ENCODE assay signal across 1 cellular context in the genomic region with DNA sequence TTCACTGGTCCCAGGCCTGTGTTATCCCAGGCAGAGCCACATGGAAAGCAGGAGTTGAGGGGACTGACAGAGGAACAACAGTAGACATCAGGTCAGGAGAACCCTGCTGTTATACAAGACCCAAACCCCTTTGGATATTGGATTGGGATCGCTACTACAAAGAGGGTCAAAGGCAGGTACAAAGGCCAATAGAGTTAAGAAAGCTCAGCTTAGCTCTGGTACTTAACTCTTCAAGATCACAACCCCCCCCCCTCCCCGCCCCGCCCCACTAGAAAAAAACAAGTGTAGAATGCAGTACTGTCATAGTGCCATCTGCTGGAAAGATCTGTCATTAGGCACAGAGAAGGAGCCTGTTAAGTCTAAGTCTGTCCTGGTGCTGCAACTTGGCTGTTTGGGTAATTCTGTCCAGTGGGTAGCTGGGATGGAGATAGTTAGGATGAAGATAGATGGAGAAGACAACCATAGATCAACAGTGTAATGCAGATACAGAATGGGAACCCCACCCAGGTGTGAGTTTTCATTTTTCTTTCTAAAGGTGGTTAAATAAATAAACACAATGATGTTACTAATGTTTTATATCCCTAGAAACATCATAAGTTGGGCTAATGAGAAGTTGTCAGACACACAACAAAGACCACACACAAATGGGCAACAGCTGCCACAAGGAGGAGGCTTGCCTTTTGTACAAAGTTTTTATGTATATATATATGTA.
TF ChIP-seq lines count a peak whose summit lies in the region.

No MANE protein-coding gene starts in this region.

TF ChIP-seq in HepG2, 621 proteins besides CTCF, POLR2A, EP300 and RAD21 (continued from another document and continues in another):
- TF ChIP-seq SETDB1 (CRISPR knock-in tag; IDR thresholded peaks at IDR 0.05; ENCODE audit: borderline replicate concordance) (no peak), MAFF (IDR thresholded peaks at IDR 0.05; ENCODE audit: low read depth, low read length) (no peak), RELA (CRISPR knock-in tag; IDR thresholded peaks at IDR 0.05) (no peak), CCDC6 (CRISPR knock-in tag; IDR thresholded peaks at IDR 0.05) (no peak), NR2F1 (CRISPR knock-in tag; IDR thresholded peaks at IDR 0.05) (no peak), ZNF232 (CRISPR knock-in tag; IDR thresholded peaks at IDR 0.05; ENCODE audit: borderline replicate concordance) (no peak), MTA3 (CRISPR knock-in tag; IDR thresholded peaks at IDR 0.05) (no peak), SOX5 (CRISPR knock-in tag; IDR thresholded peaks at IDR 0.05; ENCODE audit: borderline replicate concordance) (0 out of 2 replicates have a peak, but pooled peaks have one; percentile 44), PCBP1 (IDR thresholded peaks at IDR 0.05; ENCODE audit: borderline replicate concordance, low read depth, low read length) (no peak), ZNF343 (CRISPR knock-in tag; IDR thresholded peaks at IDR 0.05) (no peak), ZNF703 (CRISPR knock-in tag; IDR thresholded peaks at IDR 0.05; ENCODE audit: borderline replicate concordance) (no peak), U2AF2 (IDR thresholded peaks at IDR 0.05; ENCODE audit: low read depth, low read length) (no peak), ZNF878 (CRISPR knock-in tag; IDR thresholded peaks at IDR 0.05) (0 out of 2 replicates have a peak, but pooled peaks have one; percentile 8), SATB2 (CRISPR knock-in tag; IDR thresholded peaks at IDR 0.05) (no peak), TGIF2 (CRISPR knock-in tag; IDR thresholded peaks at IDR 0.05) (no peak), MXI1 (IDR thresholded peaks at IDR 0.05; ENCODE audit: borderline replicate concordance, low read depth, low read length) (no peak), TOE1 (CRISPR knock-in tag; IDR thresholded peaks at IDR 0.05) (no peak), HNRNPH1 (optimal IDR thresholded peaks at IDR 0.05; ENCODE audit: low read depth, low read length) (no peak), GATAD1 (CRISPR knock-in tag; IDR thresholded peaks at IDR 0.05) (0 out of 2 replicates have a peak, but pooled peaks have one; percentile 33), ZFP1 (CRISPR knock-in tag; IDR thresholded peaks at IDR 0.05) (peak; percentile 18; the same call in 1 of the 2 replicates), PLRG1 (conservative IDR thresholded peaks at IDR 0.05) (no peak), MED1 (CRISPR knock-in tag; IDR thresholded peaks at IDR 0.05) (no peak), CC2D1A (CRISPR knock-in tag; IDR thresholded peaks at IDR 0.05) (no peak), PRMT3 (CRISPR knock-in tag; IDR thresholded peaks at IDR 0.05; ENCODE audit: borderline replicate concordance, low read depth) (no peak), PHF8 (CRISPR knock-in tag; IDR thresholded peaks at IDR 0.05) (no peak), KDM4B (CRISPR knock-in tag; IDR thresholded peaks at IDR 0.05) (no peak), KAT8 (CRISPR knock-in tag; IDR thresholded peaks at IDR 0.05) (no peak), ZNF333 (CRISPR knock-in tag; IDR thresholded peaks at IDR 0.05; ENCODE audit: borderline replicate concordance) (no peak)
- TF ChIP-seq, protein P1, sequence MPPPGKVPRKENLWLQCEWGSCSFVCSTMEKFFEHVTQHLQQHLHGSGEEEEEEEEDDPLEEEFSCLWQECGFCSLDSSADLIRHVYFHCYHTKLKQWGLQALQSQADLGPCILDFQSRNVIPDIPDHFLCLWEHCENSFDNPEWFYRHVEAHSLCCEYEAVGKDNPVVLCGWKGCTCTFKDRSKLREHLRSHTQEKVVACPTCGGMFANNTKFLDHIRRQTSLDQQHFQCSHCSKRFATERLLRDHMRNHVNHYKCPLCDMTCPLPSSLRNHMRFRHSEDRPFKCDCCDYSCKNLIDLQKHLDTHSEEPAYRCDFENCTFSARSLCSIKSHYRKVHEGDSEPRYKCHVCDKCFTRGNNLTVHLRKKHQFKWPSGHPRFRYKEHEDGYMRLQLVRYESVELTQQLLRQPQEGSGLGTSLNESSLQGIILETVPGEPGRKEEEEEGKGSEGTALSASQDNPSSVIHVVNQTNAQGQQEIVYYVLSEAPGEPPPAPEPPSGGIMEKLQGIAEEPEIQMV (CRISPR knock-in tag; IDR thresholded peaks at IDR 0.05; ENCODE audit: low read depth) = 0 out of 2 replicates have a peak, but pooled peaks have one; percentile 71
- TF ChIP-seq, protein P2, sequence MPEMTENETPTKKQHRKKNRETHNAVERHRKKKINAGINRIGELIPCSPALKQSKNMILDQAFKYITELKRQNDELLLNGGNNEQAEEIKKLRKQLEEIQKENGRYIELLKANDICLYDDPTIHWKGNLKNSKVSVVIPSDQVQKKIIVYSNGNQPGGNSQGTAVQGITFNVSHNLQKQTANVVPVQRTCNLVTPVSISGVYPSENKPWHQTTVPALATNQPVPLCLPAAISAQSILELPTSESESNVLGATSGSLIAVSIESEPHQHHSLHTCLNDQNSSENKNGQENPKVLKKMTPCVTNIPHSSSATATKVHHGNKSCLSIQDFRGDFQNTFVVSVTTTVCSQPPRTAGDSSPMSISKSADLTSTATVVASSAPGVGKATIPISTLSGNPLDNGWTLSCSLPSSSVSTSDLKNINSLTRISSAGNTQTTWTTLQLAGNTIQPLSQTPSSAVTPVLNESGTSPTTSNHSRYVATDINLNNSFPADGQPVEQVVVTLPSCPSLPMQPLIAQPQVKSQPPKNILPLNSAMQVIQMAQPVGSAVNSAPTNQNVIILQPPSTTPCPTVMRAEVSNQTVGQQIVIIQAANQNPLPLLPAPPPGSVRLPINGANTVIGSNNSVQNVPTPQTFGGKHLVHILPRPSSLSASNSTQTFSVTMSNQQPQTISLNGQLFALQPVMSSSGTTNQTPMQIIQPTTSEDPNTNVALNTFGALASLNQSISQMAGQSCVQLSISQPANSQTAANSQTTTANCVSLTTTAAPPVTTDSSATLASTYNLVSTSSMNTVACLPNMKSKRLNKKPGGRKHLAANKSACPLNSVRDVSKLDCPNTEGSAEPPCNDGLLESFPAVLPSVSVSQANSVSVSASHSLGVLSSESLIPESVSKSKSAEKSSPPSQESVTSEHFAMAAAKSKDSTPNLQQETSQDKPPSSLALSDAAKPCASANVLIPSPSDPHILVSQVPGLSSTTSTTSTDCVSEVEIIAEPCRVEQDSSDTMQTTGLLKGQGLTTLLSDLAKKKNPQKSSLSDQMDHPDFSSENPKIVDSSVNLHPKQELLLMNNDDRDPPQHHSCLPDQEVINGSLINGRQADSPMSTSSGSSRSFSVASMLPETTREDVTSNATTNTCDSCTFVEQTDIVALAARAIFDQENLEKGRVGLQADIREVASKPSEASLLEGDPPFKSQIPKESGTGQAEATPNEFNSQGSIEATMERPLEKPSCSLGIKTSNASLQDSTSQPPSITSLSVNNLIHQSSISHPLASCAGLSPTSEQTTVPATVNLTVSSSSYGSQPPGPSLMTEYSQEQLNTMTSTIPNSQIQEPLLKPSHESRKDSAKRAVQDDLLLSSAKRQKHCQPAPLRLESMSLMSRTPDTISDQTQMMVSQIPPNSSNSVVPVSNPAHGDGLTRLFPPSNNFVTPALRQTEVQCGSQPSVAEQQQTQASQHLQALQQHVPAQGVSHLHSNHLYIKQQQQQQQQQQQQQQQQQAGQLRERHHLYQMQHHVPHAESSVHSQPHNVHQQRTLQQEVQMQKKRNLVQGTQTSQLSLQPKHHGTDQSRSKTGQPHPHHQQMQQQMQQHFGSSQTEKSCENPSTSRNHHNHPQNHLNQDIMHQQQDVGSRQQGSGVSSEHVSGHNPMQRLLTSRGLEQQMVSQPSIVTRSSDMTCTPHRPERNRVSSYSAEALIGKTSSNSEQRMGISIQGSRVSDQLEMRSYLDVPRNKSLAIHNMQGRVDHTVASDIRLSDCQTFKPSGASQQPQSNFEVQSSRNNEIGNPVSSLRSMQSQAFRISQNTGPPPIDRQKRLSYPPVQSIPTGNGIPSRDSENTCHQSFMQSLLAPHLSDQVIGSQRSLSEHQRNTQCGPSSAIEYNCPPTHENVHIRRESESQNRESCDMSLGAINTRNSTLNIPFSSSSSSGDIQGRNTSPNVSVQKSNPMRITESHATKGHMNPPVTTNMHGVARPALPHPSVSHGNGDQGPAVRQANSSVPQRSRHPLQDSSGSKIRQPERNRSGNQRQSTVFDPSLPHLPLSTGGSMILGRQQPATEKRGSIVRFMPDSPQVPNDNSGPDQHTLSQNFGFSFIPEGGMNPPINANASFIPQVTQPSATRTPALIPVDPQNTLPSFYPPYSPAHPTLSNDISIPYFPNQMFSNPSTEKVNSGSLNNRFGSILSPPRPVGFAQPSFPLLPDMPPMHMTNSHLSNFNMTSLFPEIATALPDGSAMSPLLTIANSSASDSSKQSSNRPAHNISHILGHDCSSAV (CRISPR knock-in tag; IDR thresholded peaks at IDR 0.05; ENCODE audit: borderline replicate concordance) = no peak
- TF ChIP-seq, protein P3, sequence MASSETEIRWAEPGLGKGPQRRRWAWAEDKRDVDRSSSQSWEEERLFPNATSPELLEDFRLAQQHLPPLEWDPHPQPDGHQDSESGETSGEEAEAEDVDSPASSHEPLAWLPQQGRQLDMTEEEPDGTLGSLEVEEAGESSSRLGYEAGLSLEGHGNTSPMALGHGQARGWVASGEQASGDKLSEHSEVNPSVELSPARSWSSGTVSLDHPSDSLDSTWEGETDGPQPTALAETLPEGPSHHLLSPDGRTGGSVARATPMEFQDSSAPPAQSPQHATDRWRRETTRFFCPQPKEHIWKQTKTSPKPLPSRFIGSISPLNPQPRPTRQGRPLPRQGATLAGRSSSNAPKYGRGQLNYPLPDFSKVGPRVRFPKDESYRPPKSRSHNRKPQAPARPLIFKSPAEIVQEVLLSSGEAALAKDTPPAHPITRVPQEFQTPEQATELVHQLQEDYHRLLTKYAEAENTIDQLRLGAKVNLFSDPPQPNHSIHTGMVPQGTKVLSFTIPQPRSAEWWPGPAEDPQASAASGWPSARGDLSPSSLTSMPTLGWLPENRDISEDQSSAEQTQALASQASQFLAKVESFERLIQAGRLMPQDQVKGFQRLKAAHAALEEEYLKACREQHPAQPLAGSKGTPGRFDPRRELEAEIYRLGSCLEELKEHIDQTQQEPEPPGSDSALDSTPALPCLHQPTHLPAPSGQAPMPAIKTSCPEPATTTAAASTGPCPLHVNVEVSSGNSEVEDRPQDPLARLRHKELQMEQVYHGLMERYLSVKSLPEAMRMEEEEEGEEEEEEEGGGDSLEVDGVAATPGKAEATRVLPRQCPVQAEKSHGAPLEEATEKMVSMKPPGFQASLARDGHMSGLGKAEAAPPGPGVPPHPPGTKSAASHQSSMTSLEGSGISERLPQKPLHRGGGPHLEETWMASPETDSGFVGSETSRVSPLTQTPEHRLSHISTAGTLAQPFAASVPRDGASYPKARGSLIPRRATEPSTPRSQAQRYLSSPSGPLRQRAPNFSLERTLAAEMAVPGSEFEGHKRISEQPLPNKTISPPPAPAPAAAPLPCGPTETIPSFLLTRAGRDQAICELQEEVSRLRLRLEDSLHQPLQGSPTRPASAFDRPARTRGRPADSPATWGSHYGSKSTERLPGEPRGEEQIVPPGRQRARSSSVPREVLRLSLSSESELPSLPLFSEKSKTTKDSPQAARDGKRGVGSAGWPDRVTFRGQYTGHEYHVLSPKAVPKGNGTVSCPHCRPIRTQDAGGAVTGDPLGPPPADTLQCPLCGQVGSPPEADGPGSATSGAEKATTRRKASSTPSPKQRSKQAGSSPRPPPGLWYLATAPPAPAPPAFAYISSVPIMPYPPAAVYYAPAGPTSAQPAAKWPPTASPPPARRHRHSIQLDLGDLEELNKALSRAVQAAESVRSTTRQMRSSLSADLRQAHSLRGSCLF (CRISPR knock-in tag; IDR thresholded peaks at IDR 0.05; ENCODE audit: borderline replicate concordance) = no peak
- TF ChIP-seq, protein P4, sequence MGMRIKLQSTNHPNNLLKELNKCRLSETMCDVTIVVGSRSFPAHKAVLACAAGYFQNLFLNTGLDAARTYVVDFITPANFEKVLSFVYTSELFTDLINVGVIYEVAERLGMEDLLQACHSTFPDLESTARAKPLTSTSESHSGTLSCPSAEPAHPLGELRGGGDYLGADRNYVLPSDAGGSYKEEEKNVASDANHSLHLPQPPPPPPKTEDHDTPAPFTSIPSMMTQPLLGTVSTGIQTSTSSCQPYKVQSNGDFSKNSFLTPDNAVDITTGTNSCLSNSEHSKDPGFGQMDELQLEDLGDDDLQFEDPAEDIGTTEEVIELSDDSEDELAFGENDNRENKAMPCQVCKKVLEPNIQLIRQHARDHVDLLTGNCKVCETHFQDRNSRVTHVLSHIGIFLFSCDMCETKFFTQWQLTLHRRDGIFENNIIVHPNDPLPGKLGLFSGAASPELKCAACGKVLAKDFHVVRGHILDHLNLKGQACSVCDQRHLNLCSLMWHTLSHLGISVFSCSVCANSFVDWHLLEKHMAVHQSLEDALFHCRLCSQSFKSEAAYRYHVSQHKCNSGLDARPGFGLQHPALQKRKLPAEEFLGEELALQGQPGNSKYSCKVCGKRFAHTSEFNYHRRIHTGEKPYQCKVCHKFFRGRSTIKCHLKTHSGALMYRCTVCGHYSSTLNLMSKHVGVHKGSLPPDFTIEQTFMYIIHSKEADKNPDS (CRISPR knock-in tag; IDR thresholded peaks at IDR 0.05) = no peak
- TF ChIP-seq, protein P5, sequence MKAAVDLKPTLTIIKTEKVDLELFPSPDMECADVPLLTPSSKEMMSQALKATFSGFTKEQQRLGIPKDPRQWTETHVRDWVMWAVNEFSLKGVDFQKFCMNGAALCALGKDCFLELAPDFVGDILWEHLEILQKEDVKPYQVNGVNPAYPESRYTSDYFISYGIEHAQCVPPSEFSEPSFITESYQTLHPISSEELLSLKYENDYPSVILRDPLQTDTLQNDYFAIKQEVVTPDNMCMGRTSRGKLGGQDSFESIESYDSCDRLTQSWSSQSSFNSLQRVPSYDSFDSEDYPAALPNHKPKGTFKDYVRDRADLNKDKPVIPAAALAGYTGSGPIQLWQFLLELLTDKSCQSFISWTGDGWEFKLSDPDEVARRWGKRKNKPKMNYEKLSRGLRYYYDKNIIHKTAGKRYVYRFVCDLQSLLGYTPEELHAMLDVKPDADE (CRISPR knock-in tag; IDR thresholded peaks at IDR 0.05) = no peak
- TF ChIP-seq, protein P6, sequence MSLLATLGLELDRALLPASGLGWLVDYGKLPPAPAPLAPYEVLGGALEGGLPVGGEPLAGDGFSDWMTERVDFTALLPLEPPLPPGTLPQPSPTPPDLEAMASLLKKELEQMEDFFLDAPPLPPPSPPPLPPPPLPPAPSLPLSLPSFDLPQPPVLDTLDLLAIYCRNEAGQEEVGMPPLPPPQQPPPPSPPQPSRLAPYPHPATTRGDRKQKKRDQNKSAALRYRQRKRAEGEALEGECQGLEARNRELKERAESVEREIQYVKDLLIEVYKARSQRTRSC (CRISPR knock-in tag; IDR thresholded peaks at IDR 0.05; ENCODE audit: low read depth) = no peak
- TF ChIP-seq, protein P7, sequence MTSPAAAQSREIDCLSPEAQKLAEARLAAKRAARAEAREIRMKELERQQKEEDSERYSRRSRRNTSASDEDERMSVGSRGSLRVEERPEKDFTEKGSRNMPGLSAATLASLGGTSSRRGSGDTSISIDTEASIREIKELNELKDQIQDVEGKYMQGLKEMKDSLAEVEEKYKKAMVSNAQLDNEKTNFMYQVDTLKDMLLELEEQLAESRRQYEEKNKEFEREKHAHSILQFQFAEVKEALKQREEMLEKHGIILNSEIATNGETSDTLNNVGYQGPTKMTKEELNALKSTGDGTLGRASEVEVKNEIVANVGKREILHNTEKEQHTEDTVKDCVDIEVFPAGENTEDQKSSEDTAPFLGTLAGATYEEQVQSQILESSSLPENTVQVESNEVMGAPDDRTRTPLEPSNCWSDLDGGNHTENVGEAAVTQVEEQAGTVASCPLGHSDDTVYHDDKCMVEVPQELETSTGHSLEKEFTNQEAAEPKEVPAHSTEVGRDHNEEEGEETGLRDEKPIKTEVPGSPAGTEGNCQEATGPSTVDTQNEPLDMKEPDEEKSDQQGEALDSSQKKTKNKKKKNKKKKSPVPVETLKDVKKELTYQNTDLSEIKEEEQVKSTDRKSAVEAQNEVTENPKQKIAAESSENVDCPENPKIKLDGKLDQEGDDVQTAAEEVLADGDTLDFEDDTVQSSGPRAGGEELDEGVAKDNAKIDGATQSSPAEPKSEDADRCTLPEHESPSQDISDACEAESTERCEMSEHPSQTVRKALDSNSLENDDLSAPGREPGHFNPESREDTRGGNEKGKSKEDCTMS (CRISPR knock-in tag; conservative IDR thresholded peaks at IDR 0.05) = no peak; the same call in 1 of the 2 replicates
